ENCODE assay signal across 8 cellular contexts in genomic region chr6:43773981-43774775, GRCh38. TPM values are rescaled to one million over a fixed set of nuclear protein-coding genes. Genes with fewer than 3 reads are reported as not detected.
DNase-seq lines count a peak whose midpoint lies in the region; ATAC-seq and TF ChIP-seq lines count a peak whose summit lies in the region.

No MANE protein-coding gene starts in this region.

- POLR2A ChIA-PET in activated CD8-positive, alpha-beta T cell treated with anti-CD3 and anti-CD28 coated beads for 36 hours (lab: Charles Lee), result interaction anchor here (0.7 to 2.6 kb wide), 8 partner anchors 12 to 233 kb away, joined by 3 to 9 read pairs (median 3); partner anchors contain the start of gene GTPBP2
- POLR2A ChIA-PET in activated CD8-positive, alpha-beta T cell treated with anti-CD3 and anti-CD28 coated beads, Interleukin-2, amount 10 ng/mL, durations not matched to agents 7 days and 5 days (lab: Charles Lee), result interaction anchor here (0.7 to 1.0 kb wide), 6 partner anchors 8 to 299 kb away, joined by 3 read pairs; partner anchors contain the start of gene GTPBP2

- H3K27ac ChIP-seq in left lung (peak overlapping the region; percentile 20 to 36), thyroid gland (peak overlapping the region; percentile 93 to 98 (median 93))

- CTCF ChIA-PET in activated CD8-positive, alpha-beta T cell treated with anti-CD3 and anti-CD28 coated beads for 36 hours (lab: Charles Lee), result interaction anchor here (0.9 to 3.9 kb wide), 34 partner anchors 8 to 398 kb away, joined by 3 to 43 read pairs (median 4); partner anchors contain the start of gene MRPS18A
- CTCF ChIA-PET in activated CD8-positive, alpha-beta T cell treated with anti-CD3 and anti-CD28 coated beads, Interleukin-2, amount 10 ng/mL, durations not matched to agents 7 days and 5 days (lab: Charles Lee), result interaction anchor here (0.6 to 5.5 kb wide), 35 partner anchors 9 to 311 kb away, joined by 3 to 64 read pairs (median 4); partner anchors contain the start of genes GTPBP2 and MRPS18A

- H3K4me1 ChIP-seq in adipocyte (ENCODE audit: control insufficient read depth, insufficient read depth, low read length), result peaks cover 52% of the 10 kb centered on the region
- H3K4me1 ChIP-seq in left lung, result peaks cover 20 to 58% of the 10 kb centered on the region in 2 donors
- H3K4me1 ChIP-seq in thyroid gland, result peaks cover 39 to 47% of the 10 kb centered on the region in 2 donors

- TF ChIP-seq CTCF in activated CD8-positive, alpha-beta T cell treated with anti-CD3 and anti-CD28 coated beads for 36 hours (IDR thresholded peaks at IDR 0.05), result no peak
- TF ChIP-seq CTCF in left lung (IDR thresholded peaks at IDR 0.05) (no peak), thyroid gland (IDR thresholded peaks at IDR 0.05) (no peak)

- peaks cover 46% of the 10 kb centered on the region for H3K4me1 Mint-ChIP-seq in activated CD8-positive, alpha-beta T cell treated with anti-CD3 and anti-CD28 coated beads for 36 hours (ENCODE audit: low read depth)
- peaks cover 57% of the 10 kb centered on the region for H3K4me1 Mint-ChIP-seq in activated CD8-positive, alpha-beta T cell treated with anti-CD3 and anti-CD28 coated beads, Interleukin-2, amount 10 ng/mL, durations not matched to agents 7 days and 5 days (ENCODE audit: low read depth)

- 29 to 35% methylated on average over 12 of the region's 12 CpGs for WGBS in thyroid gland, 2 donors

- H3K4me3 ChIP-seq in adipocyte (ENCODE audit: low read length), result peak overlapping the region; percentile 87
- H3K4me3 ChIP-seq in left lung, result peak overlapping the region; percentile 83 to 93
- H3K4me3 ChIP-seq in thyroid gland (replicated peaks in 1 of 3), result peak overlapping the region; percentile 74 to 100 (median 83)

- H3K9ac ChIP-seq in adipocyte (ENCODE audit: low read length), result peak overlapping the region; percentile 96

- H3K9me3 Mint-ChIP-seq in activated CD8-positive, alpha-beta T cell treated with anti-CD3 and anti-CD28 coated beads for 36 hours, result no peaks in the 10 kb centered on the region
- no peaks in the 10 kb centered on the region for H3K9me3 Mint-ChIP-seq in activated CD8-positive, alpha-beta T cell treated with anti-CD3 and anti-CD28 coated beads, Interleukin-2, amount 10 ng/mL, durations not matched to agents 7 days and 5 days (ENCODE audit: insufficient read depth)

- DNase-seq in activated CD8-positive, alpha-beta T cell treated with anti-CD3 and anti-CD28 coated beads for 36 hours, result no peak
- DNase-seq in activated CD8-positive, alpha-beta T cell treated with anti-CD3 and anti-CD28 coated beads, Interleukin-2, amount 10 ng/mL, durations not matched to agents 7 days and 5 days, result no peak
- peak; percentile 2 for DNase-seq in adipocyte (ENCODE audit: low read depth)
- no peak for DNase-seq in left lung
- DNase-seq in thyroid gland, result peak in 1 of 2 donors; percentile 12
- no peak for DNase-seq in germinal center (ENCODE audit: low spot score)
- DNase-seq in DMS114 treated with DMSO at 0.1 percent for 48 hours (lab: John Stamatoyannopoulos, UW; ENCODE audit: unreplicated experiment), result no peak
- no peak for DNase-seq in NCI-H2029 (lab: John Stamatoyannopoulos, UW)

- no peak for ATAC-seq in activated CD8-positive, alpha-beta T cell treated with anti-CD3 and anti-CD28 coated beads for 36 hours
- ATAC-seq in activated CD8-positive, alpha-beta T cell treated with anti-CD3 and anti-CD28 coated beads, Interleukin-2, amount 10 ng/mL, durations not matched to agents 7 days and 5 days, result no peak
- ATAC-seq in left lung, result no peak

- no peak overlapping the region for H3K27ac Mint-ChIP-seq in activated CD8-positive, alpha-beta T cell treated with anti-CD3 and anti-CD28 coated beads for 36 hours
- H3K27ac Mint-ChIP-seq in activated CD8-positive, alpha-beta T cell treated with anti-CD3 and anti-CD28 coated beads, Interleukin-2, amount 10 ng/mL, durations not matched to agents 7 days and 5 days, result no peak overlapping the region

- no peaks in the 10 kb centered on the region for H3K27me3 ChIP-seq in adipocyte (replicated peaks; ENCODE audit: control insufficient read depth, insufficient read depth, low read length)
- H3K27me3 ChIP-seq in left lung, result no peaks in the 10 kb centered on the region
- H3K27me3 ChIP-seq in thyroid gland, result no peaks in the 10 kb centered on the region

- peak overlapping the region; percentile 97 for H3K4me3 Mint-ChIP-seq in activated CD8-positive, alpha-beta T cell treated with anti-CD3 and anti-CD28 coated beads for 36 hours
- H3K4me3 Mint-ChIP-seq in activated CD8-positive, alpha-beta T cell treated with anti-CD3 and anti-CD28 coated beads, Interleukin-2, amount 10 ng/mL, durations not matched to agents 7 days and 5 days, result no peak overlapping the region

- intact Hi-C loops in activated CD8-positive, alpha-beta T cell treated with anti-CD3 and anti-CD28 coated beads for 36 hours (cut with micrococcal nuclease), result loop anchor here (5.0 kb wide), 1 partner anchor 52 kb away; no protein-coding TSS in a partner anchor
- intact Hi-C loops in left lung (cut with DNase I), result loop anchor here in 1 of 2 donors (5.0 kb wide), 1 partner anchor 107 kb away; no protein-coding TSS in a partner anchor
- intact Hi-C loops in thyroid gland (cut with DNase I), result loop anchor here (5.0 kb wide), 1 partner anchor 228 kb away; no protein-coding TSS in a partner anchor

- peaks cover 71% of the 10 kb centered on the region for H3K36me3 Mint-ChIP-seq in activated CD8-positive, alpha-beta T cell treated with anti-CD3 and anti-CD28 coated beads for 36 hours (ENCODE audit: low read depth)
- H3K36me3 Mint-ChIP-seq in activated CD8-positive, alpha-beta T cell treated with anti-CD3 and anti-CD28 coated beads, Interleukin-2, amount 10 ng/mL, durations not matched to agents 7 days and 5 days (ENCODE audit: low read depth), result peaks cover 43% of the 10 kb centered on the region

- H3K36me3 ChIP-seq in adipocyte (ENCODE audit: control insufficient read depth, insufficient read depth, low read length, severe bottlenecking) (peaks cover 37% of the 10 kb centered on the region), left lung (peaks cover 0 to 40% of the 10 kb centered on the region in 2 donors), thyroid gland (peaks cover 41 to 53% of the 10 kb centered on the region in 2 donors)

- H3K9me3 ChIP-seq in adipocyte (ENCODE audit: control insufficient read depth, low read length), result no peaks in the 10 kb centered on the region
- H3K9me3 ChIP-seq in left lung, result no peaks in the 10 kb centered on the region
- no peaks in the 10 kb centered on the region for H3K9me3 ChIP-seq in thyroid gland

- H3K27me3 Mint-ChIP-seq in activated CD8-positive, alpha-beta T cell treated with anti-CD3 and anti-CD28 coated beads for 36 hours, result peaks cover 2% of the 10 kb centered on the region
- no peaks in the 10 kb centered on the region for H3K27me3 Mint-ChIP-seq in activated CD8-positive, alpha-beta T cell treated with anti-CD3 and anti-CD28 coated beads, Interleukin-2, amount 10 ng/mL, durations not matched to agents 7 days and 5 days (ENCODE audit: low read depth)

- no peak for TF ChIP-seq POLR2A in thyroid gland (IDR thresholded peaks at IDR 0.05)

RNA-seq across cellular contexts. Expression of gene VEGFA, which starts 4.2 kb away (rescaled TPM):
- 100 to 1,000 TPM in 1 of 2 experiments, 10 to 100 TPM in 1; 93.7 to 104 TPM for total RNA-seq in activated CD8-positive, alpha-beta T cell treated with anti-CD3 and anti-CD28 coated beads for 36 hours
- total RNA-seq in activated CD8-positive, alpha-beta T cell treated with anti-CD3 and anti-CD28 coated beads, Interleukin-2, amount 10 ng/mL, durations not matched to agents 7 days and 5 days, result 10 to 100 TPM; 37.9 to 39.3 TPM
- total RNA-seq in left lung (100 to 1,000 TPM; 147 to 154 TPM), thyroid gland (1,000 to 10,000 TPM in 1 of 4 donors, 100 to 1,000 TPM in 3; 510 to 1,437 (median 630) TPM)
